18 cellular contexts compared by ENCODE assay signal in the genomic region with DNA sequence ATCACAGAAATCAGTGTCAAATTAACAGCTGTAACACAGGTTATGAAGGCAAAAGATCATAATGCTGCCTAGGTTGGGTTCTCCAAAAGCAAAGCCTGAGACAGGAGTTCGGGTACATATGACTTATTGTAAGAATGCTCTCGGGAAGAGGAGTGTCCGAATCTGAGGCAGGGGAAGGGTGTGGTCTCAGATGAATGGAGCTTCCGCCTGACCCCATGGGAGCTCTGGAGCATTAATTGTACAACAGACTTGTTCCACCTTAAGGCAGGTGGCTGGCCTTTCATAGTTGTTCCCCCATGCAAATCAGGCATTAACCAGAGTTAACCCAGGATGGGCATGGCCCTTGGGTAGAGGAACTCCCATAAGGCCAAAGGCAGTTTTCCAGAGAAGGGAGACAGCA.
DNase-seq lines count a peak whose midpoint lies in the region; ATAC-seq and TF ChIP-seq lines count a peak whose summit lies in the region.
"Had no signal": no experiment of that assay in that cellular context is flagged by ENCODE, and none has a peak within 500 bp of the region (broad histone marks: within the 10 kb centered on the region; RNA-seq: fewer than 3 reads in every experiment).

No MANE protein-coding gene starts in this region.

- TF ChIP-seq CTCF in esophagus muscularis mucosa (IDR thresholded peaks at IDR 0.05): no peak
- no peak for TF ChIP-seq CTCF in endodermal cell (conservative IDR thresholded peaks at IDR 0.05)

- H3K4me3 ChIP-seq in Karpas-422 (ENCODE audit: low read length) (peak overlapping the region; percentile 22; the same call in 1 of the 2 replicates), esophagus muscularis mucosa (no peak overlapping the region), endodermal cell (ENCODE audit: low read length) (no peak overlapping the region)
- H3K4me3 ChIP-seq: GM12878 had no signal

- H3K9me3 ChIP-seq in Karpas-422 (ENCODE audit: low read length) (no peaks in the 10 kb centered on the region), esophagus muscularis mucosa (no peaks in the 10 kb centered on the region), endodermal cell (ENCODE audit: control insufficient read depth, low read length) (no peaks in the 10 kb centered on the region)

- H3K4me3 Mint-ChIP-seq in endodermal cell: no peak overlapping the region
- H3K4me3 Mint-ChIP-seq: CD8-positive, alpha-beta T cell; H9 had no signal

- H3K9me3 Mint-ChIP-seq in endodermal cell: peaks cover 9% of the 10 kb centered on the region
- H3K9me3 Mint-ChIP-seq: CD8-positive, alpha-beta T cell had no signal

- no peaks in the 10 kb centered on the region for H3K4me1 Mint-ChIP-seq in endodermal cell

- TF ChIP-seq POLR2A in esophagus muscularis mucosa (IDR thresholded peaks at IDR 0.05; ENCODE audit: low read depth): no peak

- H3K27me3 ChIP-seq in Karpas-422 (ENCODE audit: low read length) (no peaks in the 10 kb centered on the region), esophagus muscularis mucosa (no peaks in the 10 kb centered on the region), endodermal cell (ENCODE audit: control insufficient read depth, insufficient read depth, low read length, poor library complexity, severe bottlenecking) (no peaks in the 10 kb centered on the region)

- no peaks in the 10 kb centered on the region for H3K36me3 Mint-ChIP-seq in endodermal cell (ENCODE audit: low read depth)
- H3K36me3 Mint-ChIP-seq: CD8-positive, alpha-beta T cell had no signal

- peak; percentile 60 for ATAC-seq in left ventricle myocardium superior
- ATAC-seq: CD8-positive, alpha-beta T cell; GM12878 had no signal

- H3K4me2 ChIP-seq in Karpas-422 (ENCODE audit: low read depth, low read length, poor library complexity, severe bottlenecking): peak overlapping the region; percentile 60

- in situ Hi-C loops in ACHN (cut with HindIII; ENCODE audit: low pct_ligation_motif_present, low pct_unique_long_range_greater_than_20kb, low sequenced_read_pairs): no loop called here

- no peaks in the 10 kb centered on the region for H3K9me2 ChIP-seq in Karpas-422 (replicated peaks; ENCODE audit: insufficient read depth, low read length)

- DNase-seq in left ventricle myocardium superior (no peak), cardiac septum (ENCODE audit: low spot score) (no peak), Karpas-422 (peak; percentile 60), NCI-H69 (lab: John Stamatoyannopoulos, UW) (peak; percentile 59), esophagus muscularis mucosa (ENCODE audit: extremely low spot score) (peak; percentile 85), endodermal cell (no peak), ACHN (no peak)
- DNase-seq in activated CD4-positive, alpha-beta T cell treated with anti-CD3 and anti-CD28 coated beads for 48 hours: no peak
- DNase-seq: AML-193; CD8-positive, alpha-beta T cell; COR-L47; DMS 273 treated with DMSO at 0.1 percent for 48 hours; DMS53; DND-41; EL; H9; IMR-90 had no signal

- no peak overlapping the region for H2AFZ ChIP-seq in Karpas-422 (ENCODE audit: low read length)

- 63% methylated on average over 4 of the region's 4 CpGs for WGBS in esophagus muscularis mucosa
- WGBS in endodermal cell (ENCODE audit: insufficient coverage in 1 of 2, insufficient read length in 1 of 2), 2 experiments: 56 to 67% methylated on average over 3 to 4 of the region's 4 CpGs

- no peaks in the 10 kb centered on the region; the same call in 1 of the 2 replicates for H3K36me3 ChIP-seq in Karpas-422 (ENCODE audit: insufficient read depth, low read length)
- H3K36me3 ChIP-seq in esophagus muscularis mucosa: no peaks in the 10 kb centered on the region
- no peaks in the 10 kb centered on the region for H3K36me3 ChIP-seq in endodermal cell (ENCODE audit: control insufficient read depth, insufficient read depth, low read length)

- peak overlapping the region; percentile 82 for H3K27ac ChIP-seq in Karpas-422 (ENCODE audit: low read length)
- H3K27ac ChIP-seq in esophagus muscularis mucosa (replicated peaks in 1 of 4): no peak overlapping the region
- H3K27ac ChIP-seq in endodermal cell (ENCODE audit: low read depth, low read length): no peak overlapping the region

- H3K27ac Mint-ChIP-seq in endodermal cell: no peak overlapping the region
- H3K27ac Mint-ChIP-seq: CD8-positive, alpha-beta T cell had no signal

- TF ChIP-seq EP300 in esophagus muscularis mucosa (IDR thresholded peaks at IDR 0.05): no peak

- peak overlapping the region; percentile 24; the same call in 1 of the 2 replicates for H3K9ac ChIP-seq in Karpas-422 (ENCODE audit: low read length)
- no peak overlapping the region for H3K9ac ChIP-seq in endodermal cell (ENCODE audit: extremely low read depth, low read length, poor library complexity, severe bottlenecking)

- peaks cover 47% of the 10 kb centered on the region for H3K79me2 ChIP-seq in Karpas-422 (ENCODE audit: low read length)

- intact Hi-C loops in left ventricle myocardium superior (cut with micrococcal nuclease) (no loop called here), cardiac septum (cut with DNase I) (no loop called here), esophagus muscularis mucosa (cut with DNase I) (no loop called here)

- H3K4me1 ChIP-seq in Karpas-422 (ENCODE audit: low read length) (peaks cover 48% of the 10 kb centered on the region), esophagus muscularis mucosa (no peaks in the 10 kb centered on the region), endodermal cell (ENCODE audit: control insufficient read depth, insufficient read depth, low read length) (no peaks in the 10 kb centered on the region)

- H3K27me3 Mint-ChIP-seq in endodermal cell (ENCODE audit: insufficient read depth): peaks cover 5% of the 10 kb centered on the region

- H4K20me1 ChIP-seq in Karpas-422 (ENCODE audit: insufficient read depth, low read depth, low read length): no peaks in the 10 kb centered on the region

Comparison
In these comparisons a context has a peak if more than half of its experiments do, and no peak if none do; other contexts are left out.
1. DNase-seq: peak in Karpas-422 (single experiment), NCI-H69 (single experiment) and esophagus muscularis mucosa (single experiment); none in left ventricle myocardium superior (single experiment), cardiac septum (single experiment), activated CD4-positive, alpha-beta T cell treated with anti-CD3 and anti-CD28 coated beads for 48 hours (single experiment), endodermal cell (single experiment) and ACHN (single experiment).